ENCODE assay signal across 9 cellular contexts in the genomic region with DNA sequence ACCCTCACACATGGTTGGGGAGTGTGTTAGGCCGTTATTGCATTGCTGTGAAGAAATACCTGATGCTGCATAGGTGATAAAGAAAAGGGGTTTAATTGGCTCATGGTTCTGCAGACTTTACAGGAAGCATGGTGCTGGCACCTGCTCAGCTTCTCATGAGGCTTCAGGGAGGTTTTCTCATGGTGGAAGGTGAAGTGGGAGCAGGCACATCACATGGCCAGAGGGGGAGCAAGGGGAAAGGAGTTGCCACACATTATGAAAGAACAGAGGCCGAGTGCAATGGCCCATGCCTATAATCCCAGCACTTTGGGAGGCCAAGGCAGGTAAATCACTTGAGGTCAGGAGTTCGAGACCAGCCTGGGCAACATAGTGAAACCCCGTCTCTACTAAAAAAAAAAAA. TPM values are rescaled to one million over a fixed set of nuclear protein-coding genes. Genes with fewer than 3 reads are reported as not detected.
DNase-seq lines count a peak whose midpoint lies in the region; ATAC-seq, FAIRE-seq and TF ChIP-seq lines count a peak whose summit lies in the region.
"Not testable (repeated sequence)": the region's sequence is repeated elsewhere in the genome, so short reads cannot be mapped to it uniquely, and the experiment has no call there.
"Had no signal": no experiment of that assay in that cellular context is flagged by ENCODE, and none has a peak within 500 bp of the region (broad histone marks: within the 10 kb centered on the region; RNA-seq: fewer than 3 reads in every experiment).

No MANE protein-coding gene starts in this region.

- not testable (repeated sequence) for H3K79me2 ChIP-seq in GM23338 (replicated peaks; ENCODE audit: insufficient read depth); K562 (ENCODE audit: control insufficient read depth, insufficient read depth, low read length)

- DNase-seq in COLO668 (lab: John Stamatoyannopoulos, UW; ENCODE audit: unreplicated experiment) (peak; percentile 14), NAMALWA (ENCODE audit: low spot score) (peak; percentile 22), NCI-H510A treated with DMSO at 0.1 percent for 48 hours (lab: John Stamatoyannopoulos, UW) (peak; percentile 47), SHP77 (lab: John Stamatoyannopoulos, UW) (peak; percentile 13 to 20), K562 (ENCODE audit: extremely low read depth in 1 of 4, low spot score in 3 of 4) (peak in 1 of 4 experiments; percentile 26)
- DNase-seq in GM23338 (ENCODE audit: low spot score); fibroblast of villous mesenchyme (ENCODE audit: low read depth); neural crest cell (ENCODE audit: low read depth, low spot score): not testable (repeated sequence)

- H3K9me2 ChIP-seq in GM23338 (ENCODE audit: insufficient read depth), result not testable (repeated sequence)

- H3F3A ChIP-seq in GM23338 (replicated peaks; ENCODE audit: low read depth), result not testable (repeated sequence)

- intact Hi-C loops in K562 (cut with micrococcal nuclease), result not testable (repeated sequence)

- not testable (repeated sequence) for TF ChIP-seq EP300 in K562 (IDR thresholded peaks at IDR 0.05; ENCODE audit: low read length)

- not testable (repeated sequence) for H3K4me2 ChIP-seq in GM23338; K562 (ENCODE audit: insufficient read depth, low read length)

- FAIRE-seq in K562 (lab: Jason Lieb, UNC), result peak; percentile 69

- in situ Hi-C loops in K562 (cut with MboI), result not testable (repeated sequence)

- H3K9me3 Mint-ChIP-seq in GM23338, neural crest cell: not testable (repeated sequence)

- not testable (repeated sequence) for H3K27ac Mint-ChIP-seq in GM23338
- H3K27ac Mint-ChIP-seq in neural crest cell (ENCODE audit: unreplicated experiment), result peak overlapping the region; percentile 50

- peaks cover 17% of the 10 kb centered on the region; the same call in 1 of the 2 replicates for H3K4me1 ChIP-seq in GM23338 (ENCODE audit: insufficient read depth)
- not testable (repeated sequence) for H3K4me1 ChIP-seq in K562 (replicated peaks in 1 of 2; ENCODE audit: control insufficient read depth in 2 of 2, insufficient read depth in 2 of 2, low read length in 2 of 2)

- TF ChIP-seq RAD21 in K562 (CRISPR knock-in tag; conservative IDR thresholded peaks at IDR 0.05 in 1 of 2, IDR thresholded peaks at IDR 0.05 in 1 of 2), result not testable (repeated sequence)

- not testable (repeated sequence) for H3K9me1 ChIP-seq in K562 (ENCODE audit: control insufficient read depth, insufficient read depth, low read length)

- not testable (repeated sequence) for H3K27ac ChIP-seq in GM23338 (ENCODE audit: low read depth); K562 (ENCODE audit: extremely low read depth, low read depth, low read length)

- not testable (repeated sequence) for H3K9ac ChIP-seq in K562 (ENCODE audit: insufficient read depth in 1 of 2, low read depth in 2 of 2, low read length in 2 of 2)

- not testable (repeated sequence) for BruUV-seq in K562 (replicated peaks; lab: Mats Ljungman, UMichigan)

- not testable (repeated sequence) for H4K20me1 ChIP-seq in GM23338 (replicated peaks; ENCODE audit: insufficient read depth); K562 (replicated peaks; ENCODE audit: control insufficient read depth, insufficient read depth, low read length)

- POLR2A ChIA-PET in K562 (lab: Yijun Ruan, JAX), result not testable (repeated sequence)

- not testable (repeated sequence) for H3K4me3 Mint-ChIP-seq in GM23338, neural crest cell

- WGBS in K562 (ENCODE audit: insufficient coverage, low coverage, missing lambda C conversion rate), result 0% methylated on average over 3 of the region's 4 CpGs

- peaks cover 14% of the 10 kb centered on the region for H3K27me3 Mint-ChIP-seq in GM23338 (ENCODE audit: insufficient read depth, low read depth, poor library complexity)
- H3K27me3 Mint-ChIP-seq in neural crest cell (ENCODE audit: low read depth), result not testable (repeated sequence)

- not testable (repeated sequence) for H3K4me3 ChIP-seq in GM23338; K562; fibroblast of villous mesenchyme (ENCODE audit: low read depth, low read length)

- peak; percentile 49 for ATAC-seq in GM23338
- peak; percentile 83 for ATAC-seq in K562

- H3K27me3 ChIP-seq in GM23338 (ENCODE audit: insufficient read depth), result not testable (repeated sequence)
- H3K27me3 ChIP-seq in K562 (ENCODE audit: control insufficient read depth in 2 of 2, insufficient read depth in 2 of 2, low read length in 2 of 2), result peaks cover 15 to 38% of the 10 kb centered on the region in 2 experiments; a peak in 3 of 5 replicates

- H3K9me3 ChIP-seq in K562 (replicated peaks; ENCODE audit: control insufficient read depth, insufficient read depth, low read depth, low read length), result not testable (repeated sequence)

- TF ChIP-seq POLR2A in K562 (conservative IDR thresholded peaks at IDR 0.05), result not testable (repeated sequence)

- CTCF ChIA-PET in K562 (lab: Yijun Ruan, JAX; ENCODE audit: low intra/inter-chr PET ratio), result not testable (repeated sequence)

- H2AFZ ChIP-seq in GM23338; K562 (ENCODE audit: low read depth, low read length): not testable (repeated sequence)

- peaks cover 22% of the 10 kb centered on the region for H3K4me1 Mint-ChIP-seq in GM23338
- not testable (repeated sequence) for H3K4me1 Mint-ChIP-seq in neural crest cell

- TF ChIP-seq CTCF in GM23338 (conservative IDR thresholded peaks at IDR 0.05; ENCODE audit: low read depth in 2 of 2) (peak in 1 of 2 experiments; percentile 44; a peak in 2 of 4 replicates), K562 (IDR thresholded peaks at IDR 0.05 in 2 of 3, conservative IDR thresholded peaks at IDR 0.05 in 1 of 3; ENCODE audit: insufficient read depth in 2 of 3, low read depth in 1 of 3, low read length in 3 of 3) (peak; percentile 36 to 38 (median 36); a peak in 3 of 6 replicates), fibroblast of villous mesenchyme (IDR thresholded peaks at IDR 0.05; ENCODE audit: insufficient read depth, low read depth, low read length) (peak; percentile 15)
- not testable (repeated sequence) for TF ChIP-seq CTCF in neural crest cell (conservative IDR thresholded peaks at IDR 0.05)

- not testable (repeated sequence) for H3K36me3 ChIP-seq in GM23338 (ENCODE audit: insufficient read depth); K562 (ENCODE audit: control insufficient read depth, insufficient read depth, low read length)

- H3K36me3 Mint-ChIP-seq in GM23338 (ENCODE audit: low read depth); neural crest cell (ENCODE audit: low read depth): not testable (repeated sequence)

TF ChIP-seq in K562, 482 proteins besides CTCF, POLR2A, EP300 and RAD21:
- TF ChIP-seq CEBPB (tag; IDR thresholded peaks at IDR 0.05) (peak; percentile 49), CEBPG (CRISPR knock-in tag; IDR thresholded peaks at IDR 0.05) (peak; percentile 23; the same call in 1 of the 2 replicates)
- not testable (repeated sequence) for TF ChIP-seq CEBPG (tag; conservative IDR thresholded peaks at IDR 0.05 in 1 of 2, IDR thresholded peaks at IDR 0.05 in 1 of 2)

RNA-seq across cellular contexts. Expression of a gene that starts 19.2 kb away (rescaled TPM):
- 1.3 and 2.5 TPM in 2 replicates for total RNA-seq in GM23338 (2014; rRNA removed; shearing (Covaris generic))
- polyA plus RNA-seq in GM23338 (2016; fragmentation: Nextera tagmentation; extraction: Ambion mirVana) (0.52 and 0.55 TPM in 2 replicates), K562 (2011; rRNA removed) (0.07 TPM in 2 replicates), K562 (2014; fragmentation: Illumina TruSeq; extraction: Trizol) (0.04 and 0.11 TPM in 2 replicates), K562 (2014; fragmentation: Nextera tagmentation; extraction: Ambion mirVana) (not detected), K562 (2014; rRNA removed) (0.03 and 0.07 TPM in 2 replicates)
- total RNA-seq in K562 (2011; cell fraction: chromatin; rRNA removed; ENCODE audit: low replicate concordance), result 0.16 and 1.5 TPM in 2 replicates
- total RNA-seq in K562 (2011; cell fraction: nucleolus; rRNA removed), result 0.66 and 0.67 TPM in 2 replicates
- 0.22 and 0.84 TPM in 2 replicates for total RNA-seq in K562 (2011; cell fraction: nucleoplasm; rRNA removed)
- total RNA-seq in K562 (2014; rRNA removed) (0.08 TPM in 1 of 2 replicates, not detected in the other), K562 (2014; rRNA removed; fragmentation: Illumina TruSeq; extraction: Trizol) (not detected in 2 replicates), K562 (2015; rRNA removed; fragmentation: Illumina TruSeq; extraction: Trizol) (0.04 TPM in 2 replicates), K562 (2021) (0.13 and 0.16 TPM in 2 replicates), fibroblast of villous mesenchyme (2.2 and 2.6 TPM in 2 replicates), neural crest cell (19.7 and 21.0 TPM in 2 replicates)
- 0.09 and 0.22 TPM in 2 replicates for polyA plus RNA-seq in K562 (2011; cell fraction: cytosol; rRNA removed)
- 0.18 and 0.51 TPM in 2 replicates for polyA plus RNA-seq in K562 (2011; cell fraction: nucleus; rRNA removed)
- polyA plus RNA-seq in K562 (2012), result 0.09 and 0.14 TPM in 2 replicates
- 0.06 and 0.21 TPM in 2 replicates for polyA minus RNA-seq in K562 (2011; rRNA and poly(A)+ RNA removed)
- 0.18 and 0.29 TPM in 2 replicates for polyA minus RNA-seq in K562 (2011; cell fraction: cytosol; rRNA and poly(A)+ RNA removed)
- polyA minus RNA-seq in K562 (2011; cell fraction: nucleus; rRNA and poly(A)+ RNA removed), result 0.22 and 0.67 TPM in 2 replicates
- polyA plus RNA-seq: CD8-positive, alpha-beta memory T cell had no signal
